ENCODE assay signal across 8 cellular contexts in genomic region chr19:39389621-39390414, GRCh38. TPM values are rescaled to one million over a fixed set of nuclear protein-coding genes. Genes with fewer than 3 reads are reported as not detected.
DNase-seq lines count a peak whose midpoint lies in the region; ATAC-seq and TF ChIP-seq lines count a peak whose summit lies in the region.

No MANE protein-coding gene starts in this region.

- no peak for TF ChIP-seq CTCF in CD14-positive monocyte (IDR thresholded peaks at IDR 0.05)
- no peak for TF ChIP-seq CTCF in MM.1S (IDR thresholded peaks at IDR 0.05; ENCODE audit: low read length)
- TF ChIP-seq CTCF in nephron progenitor cell (IDR thresholded peaks at IDR 0.05), result no peak

- no peaks in the 10 kb centered on the region for H3K36me3 ChIP-seq in MM.1S (replicated peaks; ENCODE audit: insufficient read depth, low read length)

- ATAC-seq in HG03095 (IDR thresholded peaks at IDR 0.05; ENCODE audit: unreplicated experiment) (no peak), GM21717 (IDR thresholded peaks at IDR 0.05; ENCODE audit: unreplicated experiment) (no peak)

- H3F3A ChIP-seq in MM.1S (ENCODE audit: insufficient read depth, low read length), result peaks cover 7% of the 10 kb centered on the region; the same call in 1 of the 2 replicates

- no peaks in the 10 kb centered on the region for H3K9me3 ChIP-seq in MM.1S (replicated peaks; ENCODE audit: insufficient read depth, low read length)

- H3K27ac Mint-ChIP-seq in CD14-positive monocyte (peak overlapping the region; percentile 97 to 99 (median 98)), nephron progenitor cell (peak overlapping the region; percentile 100)
- H3K27ac Mint-ChIP-seq in dendritic cell treated with granulocyte-macrophage colony-stimulating factor and Interleukin-4, amounts not matched to agents 40 ng/mL and 50 ng/mL, for 4 days, result peak overlapping the region; percentile 98

- H3K4me1 ChIP-seq in MM.1S (ENCODE audit: low read length), result peaks cover 11% of the 10 kb centered on the region

- H3K4me3 ChIP-seq in MM.1S (ENCODE audit: low read length), result peak overlapping the region; percentile 100

- peak overlapping the region; percentile 89 to 96 for H3K4me3 Mint-ChIP-seq in CD14-positive monocyte
- H3K4me3 Mint-ChIP-seq in dendritic cell treated with granulocyte-macrophage colony-stimulating factor and Interleukin-4, amounts not matched to agents 40 ng/mL and 50 ng/mL, for 4 days, result peak overlapping the region; percentile 99
- H3K4me3 Mint-ChIP-seq in nephron progenitor cell, result peak overlapping the region; percentile 96

- H3K36me3 Mint-ChIP-seq in CD14-positive monocyte, result peaks cover 48 to 68% of the 10 kb centered on the region in 2 donors
- H3K36me3 Mint-ChIP-seq in dendritic cell treated with granulocyte-macrophage colony-stimulating factor and Interleukin-4, amounts not matched to agents 40 ng/mL and 50 ng/mL, for 4 days (ENCODE audit: low read depth), result peaks cover 80% of the 10 kb centered on the region
- peaks cover 42% of the 10 kb centered on the region for H3K36me3 Mint-ChIP-seq in nephron progenitor cell (ENCODE audit: low read depth)

- peak overlapping the region; percentile 96; the same call in 1 of the 2 replicates for H3K27ac ChIP-seq in MM.1S (ENCODE audit: low read length)

- peaks cover 21% of the 10 kb centered on the region for H3K4me1 Mint-ChIP-seq in CD14-positive monocyte
- H3K4me1 Mint-ChIP-seq in dendritic cell treated with granulocyte-macrophage colony-stimulating factor and Interleukin-4, amounts not matched to agents 40 ng/mL and 50 ng/mL, for 4 days (ENCODE audit: low read depth), result peaks cover 56% of the 10 kb centered on the region
- peaks cover 30% of the 10 kb centered on the region for H3K4me1 Mint-ChIP-seq in nephron progenitor cell

- H3K27me3 ChIP-seq in MM.1S (replicated peaks; ENCODE audit: insufficient read depth, low read length), result no peaks in the 10 kb centered on the region

- H3K27me3 Mint-ChIP-seq in CD14-positive monocyte (ENCODE audit: low read depth in 3 of 3) (peaks cover 0 to 3% (median 0%) of the 10 kb centered on the region in 3 donors), nephron progenitor cell (ENCODE audit: low read depth, poor library complexity) (no peaks in the 10 kb centered on the region)
- H3K27me3 Mint-ChIP-seq in dendritic cell treated with granulocyte-macrophage colony-stimulating factor and Interleukin-4, amounts not matched to agents 40 ng/mL and 50 ng/mL, for 4 days, result no peaks in the 10 kb centered on the region

- no peak overlapping the region for H2AFZ ChIP-seq in MM.1S (ENCODE audit: low read length)

- DNase-seq in CD14-positive monocyte (ENCODE audit: low spot score) (no peak), MM.1S (no peak), nephron progenitor cell (no peak), cerebellar cortex (ENCODE audit: low spot score) (no peak)
- DNase-seq in activated effector memory CD4-positive, alpha-beta T cell treated with anti-CD3 and anti-CD28 coated beads, Interleukin-2, amount 50 U/mL, for 16 hours, result no peak

- H3K9ac ChIP-seq in MM.1S (ENCODE audit: low read length), result peak overlapping the region; percentile 100

- no peaks in the 10 kb centered on the region for H3K9me2 ChIP-seq in MM.1S (replicated peaks; ENCODE audit: insufficient read depth, low read length)

- no peaks in the 10 kb centered on the region for H3K9me3 Mint-ChIP-seq in CD14-positive monocyte
- no peaks in the 10 kb centered on the region for H3K9me3 Mint-ChIP-seq in dendritic cell treated with granulocyte-macrophage colony-stimulating factor and Interleukin-4, amounts not matched to agents 40 ng/mL and 50 ng/mL, for 4 days
- H3K9me3 Mint-ChIP-seq in nephron progenitor cell, result no peaks in the 10 kb centered on the region

- H3K4me2 ChIP-seq in MM.1S (ENCODE audit: low read depth, low read length), result peak overlapping the region; percentile 80

- peaks cover 44% of the 10 kb centered on the region for H3K79me2 ChIP-seq in MM.1S (ENCODE audit: low read length)

- H4K20me1 ChIP-seq in MM.1S (ENCODE audit: insufficient read depth, low read length), result no peaks in the 10 kb centered on the region

- intact Hi-C loops in CD14-positive monocyte (cut with micrococcal nuclease), result loop anchor here (5.0 to 10.0 kb wide), 3 partner anchors 48 to 145 kb away; partner anchors contain the start of genes EID2B (in 2 of the 2) and SAMD4B (in 1 of the 2)
- intact Hi-C loops in dendritic cell treated with granulocyte-macrophage colony-stimulating factor and Interleukin-4, amounts not matched to agents 40 ng/mL and 50 ng/mL, for 4 days (cut with micrococcal nuclease), result loop anchor here (2.0 kb wide), 1 partner anchor 47 kb away; the partner anchor contains the start of gene SAMD4B

RNA-seq across cellular contexts. Expression of gene PAF1, which starts 1.1 kb away (rescaled TPM):
- 10 to 100 TPM; 22.7 to 25.2 TPM for polyA plus RNA-seq in CD14-positive monocyte

RNA-seq across cellular contexts. Expression of gene MED29, which starts 1.4 kb away (rescaled TPM):
- polyA plus RNA-seq in CD14-positive monocyte, result 10 to 100 TPM; 37.0 to 38.2 TPM

RNA-seq across cellular contexts. Expression of gene ZFP36, which starts 16.8 kb away (rescaled TPM):
- 100 to 1,000 TPM; 473 to 632 TPM for polyA plus RNA-seq in CD14-positive monocyte

RNA-seq across cellular contexts. Expression of gene PLEKHG2, which starts 22.7 kb away (rescaled TPM):
- 1 to 10 TPM in 1 of 2 donors, under 1 TPM in 1; 0.73 to 1.2 TPM for polyA plus RNA-seq in CD14-positive monocyte

RNA-seq across cellular contexts. Expression of gene RPS16, which starts 45.9 kb away (rescaled TPM):
- 1,000 to 10,000 TPM in 1 of 2 donors, 100 to 1,000 TPM in 1; 689 to 1,038 TPM for polyA plus RNA-seq in CD14-positive monocyte
